ENCODE assay signal across 13 cellular contexts in the genomic region with DNA sequence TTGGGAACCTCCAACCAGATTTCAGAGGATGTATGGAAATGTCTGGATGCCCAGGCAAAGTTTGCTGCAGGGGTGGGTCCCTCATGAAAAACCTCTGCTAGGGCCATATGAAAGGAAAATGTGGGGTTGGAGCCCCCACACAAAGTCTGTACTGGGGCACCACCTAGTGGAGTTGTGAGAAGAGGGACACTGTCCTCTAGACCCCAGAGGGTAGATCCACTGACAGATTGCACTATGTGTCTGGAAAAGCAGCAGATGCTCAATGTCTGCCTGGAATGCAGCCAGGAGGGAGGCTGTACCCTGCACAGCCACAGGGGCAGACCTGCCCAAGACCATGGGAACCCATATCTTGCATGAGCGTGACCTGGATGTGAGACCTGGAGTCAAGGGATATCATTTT.
"Had no signal": no experiment of that assay in that cellular context is flagged by ENCODE, and none has a peak within 500 bp of the region (broad histone marks: within the 10 kb centered on the region; RNA-seq: fewer than 3 reads in every experiment).

No MANE protein-coding gene starts in this region.

- H3K4me3 ChIP-seq: psoas muscle, upper lobe of left lung had no signal

- H3K9me3 ChIP-seq: psoas muscle had no signal

- DNase-seq: activated CD4-positive, alpha-beta T cell treated with anti-CD3 and anti-CD28 coated beads for 36 hours; activated CD8-positive, alpha-beta memory T cell treated with anti-CD3 and anti-CD28 coated beads, Interleukin-2, amount 50 U/mL, for 4 hours; activated CD8-positive, alpha-beta T cell treated with anti-CD3 and anti-CD28 coated beads for 36 hours; activated gamma-delta T cell treated with Interleukin-2 at 50 U/mL for 16 hours; activated naive CD8-positive, alpha-beta T cell treated with anti-CD3 and anti-CD28 coated beads, Interleukin-2, amount 10 ng/mL, durations not matched to agents 7 days and 5 days; activated T-cell treated with anti-CD3 and anti-CD28 coated beads, Interleukin-2, amount 50 U/mL, for 72 hours; anterior cingulate cortex; cerebellar nuclear complex; dermis blood vessel endothelial cell; hypothalamus; psoas muscle; stimulated activated CD4-positive, alpha-beta T cell treated with anti-CD3 and anti-CD28 coated beads, Interleukin-2, amount 100 ng/mL, for 48 hours had no signal

- H3K4me1 ChIP-seq: psoas muscle, upper lobe of left lung had no signal

- H3K27me3 ChIP-seq: upper lobe of left lung had no signal

- H3K36me3 ChIP-seq: upper lobe of left lung had no signal

- ATAC-seq: activated CD4-positive, alpha-beta T cell treated with anti-CD3 and anti-CD28 coated beads for 36 hours; activated CD8-positive, alpha-beta T cell treated with anti-CD3 and anti-CD28 coated beads for 36 hours; activated T-cell treated with anti-CD3 and anti-CD28 coated beads, Interleukin-2, amount 50 U/mL, for 72 hours; psoas muscle had no signal

- H3K27ac ChIP-seq: psoas muscle, upper lobe of left lung had no signal
